ENCODE assay signal across 3 cellular contexts in the genomic region with DNA sequence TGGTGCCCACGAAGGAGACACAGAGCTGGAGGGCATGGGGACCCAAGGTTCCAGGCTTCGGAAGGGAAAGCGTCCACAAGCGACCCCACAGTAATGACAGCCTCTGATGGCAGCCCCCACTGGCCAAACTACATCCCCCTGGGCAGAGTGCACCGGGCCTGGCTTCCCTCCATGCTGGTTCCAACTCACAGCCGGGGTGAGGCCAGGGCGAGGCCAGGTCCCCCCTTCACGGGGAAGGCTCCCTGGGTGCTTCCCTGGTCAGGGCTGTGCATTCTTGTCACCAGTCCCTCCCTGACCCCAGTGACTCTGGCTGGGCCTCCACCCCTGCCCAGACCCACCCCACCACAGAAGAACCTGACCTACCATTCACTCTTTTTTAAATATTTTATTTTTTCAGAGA.
DNase-seq lines count a peak whose midpoint lies in the region; FAIRE-seq and TF ChIP-seq lines count a peak whose summit lies in the region.
"Not testable (repeated sequence)": the region's sequence is repeated elsewhere in the genome, so short reads cannot be mapped to it uniquely, and the experiment has no call there.

No MANE protein-coding gene starts in this region.

- not testable (repeated sequence) for FAIRE-seq in kidney (lab: Jason Lieb, UNC)

- TF ChIP-seq CTCF in kidney (IDR thresholded peaks at IDR 0.05; ENCODE audit: borderline replicate concordance, extremely low read depth, insufficient read depth); spleen (IDR thresholded peaks at IDR 0.05 in 8 of 11, conservative IDR thresholded peaks at IDR 0.05 in 3 of 11): not testable (repeated sequence)

- H3K9ac ChIP-seq in kidney (ENCODE audit: low read length in 2 of 2), result not testable (repeated sequence)

- DNase-seq in kidney (peak; percentile 56), posterior vena cava (ENCODE audit: low spot score) (peak; percentile 53), spleen (peak; percentile 66)

- H3K4me1 ChIP-seq in kidney (ENCODE audit: control insufficient read depth in 1 of 2, insufficient read depth in 1 of 2, low read depth in 1 of 2, low read length in 2 of 2); spleen: not testable (repeated sequence)

- H3K9me3 ChIP-seq in kidney (ENCODE audit: control insufficient read depth in 1 of 2, low read length in 2 of 2); spleen: not testable (repeated sequence)

- TF ChIP-seq POLR2A in spleen (IDR thresholded peaks at IDR 0.05), result not testable (repeated sequence)

- 81 to 83% (median 83%) methylated on average over 7 of the region's 8 CpGs; no CpG with 5 or more reads in 2 of the 5 donors for WGBS in spleen, 5 donors

- H3K27me3 ChIP-seq in spleen (replicated peaks in 1 of 7), result not testable (repeated sequence)

- not testable (repeated sequence) for H3K27ac ChIP-seq in kidney (ENCODE audit: low read depth in 2 of 2, low read length in 2 of 2); spleen

- H3K36me3 ChIP-seq in kidney (ENCODE audit: control insufficient read depth in 1 of 2, insufficient read depth in 2 of 2, low read length in 2 of 2); spleen: not testable (repeated sequence)

- not testable (repeated sequence) for H3K4me3 ChIP-seq in kidney (ENCODE audit: low read length in 2 of 2); spleen

- intact Hi-C loops in kidney (cut with DNase I); posterior vena cava (cut with DNase I); spleen (cut with DNase I; ENCODE audit: low total_unique reads): not testable (repeated sequence)
